Comparison of ENCODE assay signal across 10 cellular contexts in genomic region chr21:37240978-37241377, GRCh38.
"Had no signal": no experiment of that assay in that cellular context is flagged by ENCODE, and none has a peak within 500 bp of the region (broad histone marks: within the 10 kb centered on the region; RNA-seq: fewer than 3 reads in every experiment).

No MANE protein-coding gene starts in this region.

- H3K4me3 Mint-ChIP-seq: activated naive CD8-positive, alpha-beta T cell treated with anti-CD3 and anti-CD28 coated beads, Interleukin-2, amount 10 ng/mL, durations not matched to agents 7 days and 5 days had no signal

- H3K9me3 ChIP-seq: ascending aorta had no signal

- H3K4me1 ChIP-seq: ascending aorta, parathyroid adenoma had no signal

- H3K4me3 ChIP-seq: ascending aorta, coronary artery, skin epidermis had no signal

- H3K27ac ChIP-seq: ascending aorta, coronary artery, parathyroid adenoma, skin epidermis had no signal

- DNase-seq: activated CD8-positive, alpha-beta memory T cell treated with anti-CD3 and anti-CD28 coated beads, Interleukin-2, amount 50 U/mL, for 4 hours; activated naive CD8-positive, alpha-beta T cell treated with anti-CD3 and anti-CD28 coated beads, Interleukin-2, amount 10 ng/mL, durations not matched to agents 7 days and 5 days; effector CD4-positive, alpha-beta T cell; kidney; left ventricle myocardium superior; mesenchymal stem cell had no signal

- H3K27me3 Mint-ChIP-seq: activated naive CD8-positive, alpha-beta T cell treated with anti-CD3 and anti-CD28 coated beads, Interleukin-2, amount 10 ng/mL, durations not matched to agents 7 days and 5 days had no signal

- ATAC-seq: left ventricle myocardium superior had no signal

- H3K27me3 ChIP-seq: ascending aorta had no signal

- H3K9me3 Mint-ChIP-seq: activated naive CD8-positive, alpha-beta T cell treated with anti-CD3 and anti-CD28 coated beads, Interleukin-2, amount 10 ng/mL, durations not matched to agents 7 days and 5 days had no signal
